ENCODE assay signal across 1 cellular context in genomic region chr7:73831656-73832579, GRCh38.
TF ChIP-seq lines count a peak whose summit lies in the region.

No MANE protein-coding gene starts in this region.

TF ChIP-seq in GM23338, 12 proteins besides CTCF, POLR2A, EP300 and RAD21 (continued from another document):
- TF ChIP-seq, protein P1, sequence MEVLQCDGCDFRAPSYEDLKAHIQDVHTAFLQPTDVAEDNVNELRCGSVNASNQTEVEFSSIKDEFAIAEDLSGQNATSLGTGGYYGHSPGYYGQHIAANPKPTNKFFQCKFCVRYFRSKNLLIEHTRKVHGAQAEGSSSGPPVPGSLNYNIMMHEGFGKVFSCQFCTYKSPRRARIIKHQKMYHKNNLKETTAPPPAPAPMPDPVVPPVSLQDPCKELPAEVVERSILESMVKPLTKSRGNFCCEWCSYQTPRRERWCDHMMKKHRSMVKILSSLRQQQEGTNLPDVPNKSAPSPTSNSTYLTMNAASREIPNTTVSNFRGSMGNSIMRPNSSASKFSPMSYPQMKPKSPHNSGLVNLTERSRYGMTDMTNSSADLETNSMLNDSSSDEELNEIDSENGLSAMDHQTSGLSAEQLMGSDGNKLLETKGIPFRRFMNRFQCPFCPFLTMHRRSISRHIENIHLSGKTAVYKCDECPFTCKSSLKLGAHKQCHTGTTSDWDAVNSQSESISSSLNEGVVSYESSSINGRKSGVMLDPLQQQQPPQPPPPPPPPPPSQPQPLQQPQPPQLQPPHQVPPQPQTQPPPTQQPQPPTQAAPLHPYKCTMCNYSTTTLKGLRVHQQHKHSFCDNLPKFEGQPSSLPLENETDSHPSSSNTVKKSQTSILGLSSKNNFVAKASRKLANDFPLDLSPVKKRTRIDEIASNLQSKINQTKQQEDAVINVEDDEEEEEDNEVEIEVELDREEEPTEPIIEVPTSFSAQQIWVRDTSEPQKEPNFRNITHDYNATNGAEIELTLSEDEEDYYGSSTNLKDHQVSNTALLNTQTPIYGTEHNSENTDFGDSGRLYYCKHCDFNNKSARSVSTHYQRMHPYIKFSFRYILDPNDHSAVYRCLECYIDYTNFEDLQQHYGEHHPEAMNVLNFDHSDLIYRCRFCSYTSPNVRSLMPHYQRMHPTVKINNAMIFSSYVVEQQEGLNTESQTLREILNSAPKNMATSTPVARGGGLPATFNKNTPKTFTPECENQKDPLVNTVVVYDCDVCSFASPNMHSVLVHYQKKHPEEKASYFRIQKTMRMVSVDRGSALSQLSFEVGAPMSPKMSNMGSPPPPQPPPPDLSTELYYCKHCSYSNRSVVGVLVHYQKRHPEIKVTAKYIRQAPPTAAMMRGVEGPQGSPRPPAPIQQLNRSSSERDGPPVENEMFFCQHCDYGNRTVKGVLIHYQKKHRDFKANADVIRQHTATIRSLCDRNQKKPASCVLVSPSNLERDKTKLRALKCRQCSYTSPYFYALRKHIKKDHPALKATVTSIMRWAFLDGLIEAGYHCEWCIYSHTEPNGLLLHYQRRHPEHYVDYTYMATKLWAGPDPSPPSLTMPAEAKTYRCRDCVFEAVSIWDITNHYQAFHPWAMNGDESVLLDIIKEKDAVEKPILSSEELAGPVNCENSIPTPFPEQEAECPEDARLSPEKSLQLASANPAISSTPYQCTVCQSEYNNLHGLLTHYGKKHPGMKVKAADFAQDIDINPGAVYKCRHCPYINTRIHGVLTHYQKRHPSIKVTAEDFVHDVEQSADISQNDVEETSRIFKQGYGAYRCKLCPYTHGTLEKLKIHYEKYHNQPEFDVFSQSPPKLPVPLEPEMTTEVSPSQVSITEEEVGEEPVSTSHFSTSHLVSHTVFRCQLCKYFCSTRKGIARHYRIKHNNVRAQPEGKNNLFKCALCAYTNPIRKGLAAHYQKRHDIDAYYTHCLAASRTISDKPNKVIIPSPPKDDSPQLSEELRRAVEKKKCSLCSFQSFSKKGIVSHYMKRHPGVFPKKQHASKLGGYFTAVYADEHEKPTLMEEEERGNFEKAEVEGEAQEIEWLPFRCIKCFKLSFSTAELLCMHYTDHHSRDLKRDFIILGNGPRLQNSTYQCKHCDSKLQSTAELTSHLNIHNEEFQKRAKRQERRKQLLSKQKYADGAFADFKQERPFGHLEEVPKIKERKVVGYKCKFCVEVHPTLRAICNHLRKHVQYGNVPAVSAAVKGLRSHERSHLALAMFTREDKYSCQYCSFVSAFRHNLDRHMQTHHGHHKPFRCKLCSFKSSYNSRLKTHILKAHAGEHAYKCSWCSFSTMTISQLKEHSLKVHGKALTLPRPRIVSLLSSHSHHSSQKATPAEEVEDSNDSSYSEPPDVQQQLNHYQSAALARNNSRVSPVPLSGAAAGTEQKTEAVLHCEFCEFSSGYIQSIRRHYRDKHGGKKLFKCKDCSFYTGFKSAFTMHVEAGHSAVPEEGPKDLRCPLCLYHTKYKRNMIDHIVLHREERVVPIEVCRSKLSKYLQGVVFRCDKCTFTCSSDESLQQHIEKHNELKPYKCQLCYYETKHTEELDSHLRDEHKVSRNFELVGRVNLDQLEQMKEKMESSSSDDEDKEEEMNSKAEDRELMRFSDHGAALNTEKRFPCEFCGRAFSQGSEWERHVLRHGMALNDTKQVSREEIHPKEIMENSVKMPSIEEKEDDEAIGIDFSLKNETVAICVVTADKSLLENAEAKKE (CRISPR knock-in tag; IDR thresholded peaks at IDR 0.05), result no peak
TF ChIP-seq in GM23338: peak in this region for 3.
